In genomic region chr12:79838359-79838758, GRCh38 we compare ENCODE assay signal across 27 cellular contexts.
"Had no signal": no experiment of that assay in that cellular context is flagged by ENCODE, and none has a peak within 500 bp of the region (broad histone marks: within the 10 kb centered on the region; RNA-seq: fewer than 3 reads in every experiment).

No MANE protein-coding gene starts in this region.

- ATAC-seq: heart left ventricle; left colon; left lung; lower lobe of right lung; natural killer cell; right lobe of liver; stimulated activated memory B cell treated with anti-CD40 and anti-IgM and Interleukin-4, amounts not matched to agents 10 μg/mL and 1 μg/mL and 100 μg/mL, for 72 hours; upper lobe of right lung had no signal

- H3K27me3 ChIP-seq: heart left ventricle, left lung, neural progenitor cell, ovary, right atrium auricular region, right lobe of liver, suprapubic skin, tibial artery, upper lobe of right lung had no signal

- H3K9ac ChIP-seq: neural progenitor cell had no signal

- H3K4me1 Mint-ChIP-seq: neural progenitor cell had no signal

- DNase-seq: heart left ventricle; left colon; lower lobe of right lung; mammary epithelial cell; mesenchymal stem cell; naive B cell; natural killer cell; nephron progenitor cell; ovary; right lobe of liver; stimulated activated CD4-positive, alpha-beta T cell treated with anti-CD3 and anti-CD28 coated beads, Interleukin-1b, Interleukin-23, amount 100 ng/mL, for 48 hours; stimulated activated CD4-positive, alpha-beta T cell treated with anti-CD3 and anti-CD28 coated beads, Interleukin-2, amount 100 ng/mL, for 48 hours; stimulated activated CD4-positive, alpha-beta T cell treated with anti-CD3 and anti-CD28 coated beads, Interleukin-4, amount 100 ng/mL, for 4 hours; stimulated activated CD8-positive, alpha-beta memory T cell treated with anti-CD3 and anti-CD28 coated beads, Interleukin-4, amount 100 ng/mL, for 48 hours; tibial artery; trophoblast cell; upper lobe of right lung had no signal

- H3K36me3 ChIP-seq: lower lobe of right lung, ovary, right atrium auricular region, right lobe of liver, upper lobe of right lung had no signal

- H3K27ac Mint-ChIP-seq: mesothelial cell of epicardium; nephron progenitor cell; neural progenitor cell; progenitor cell of endocrine pancreas; stimulated activated memory B cell treated with anti-CD40 and anti-IgM and Interleukin-4, amounts not matched to agents 10 μg/mL and 1 μg/mL and 100 μg/mL, for 72 hours; stimulated activated naive CD8-positive, alpha-beta T cell treated with anti-CD3 and anti-CD28 coated beads, Interleukin-15, Interleukin-2, amounts not matched to agents 100 ng/mL and 50 ng/mL, for 24 hours had no signal

- H3K9me3 ChIP-seq: lower lobe of right lung, ovary, right atrium auricular region, right lobe of liver, thoracic aorta, tibial artery, upper lobe of right lung had no signal

- H3K27ac ChIP-seq: heart left ventricle, left lung, lower lobe of right lung, neural progenitor cell, ovary, right atrium auricular region, right lobe of liver, suprapubic skin, thoracic aorta, tibial artery, upper lobe of right lung had no signal

- H3K4me3 ChIP-seq: heart left ventricle, left lung, lower lobe of right lung, neural progenitor cell, ovary, right atrium auricular region, right lobe of liver, smooth muscle cell, suprapubic skin, thoracic aorta, tibial artery, upper lobe of right lung had no signal

- H3K4me1 ChIP-seq: neural progenitor cell, right lobe of liver had no signal

- H3K36me3 Mint-ChIP-seq: natural killer cell had no signal

- H3K9me3 Mint-ChIP-seq: natural killer cell had no signal

- H3K4me3 Mint-ChIP-seq: mesothelial cell of epicardium; natural killer cell; nephron progenitor cell; neural progenitor cell; stimulated activated memory B cell treated with anti-CD40 and anti-IgM and Interleukin-4, amounts not matched to agents 10 μg/mL and 1 μg/mL and 100 μg/mL, for 72 hours; stimulated activated naive CD8-positive, alpha-beta T cell treated with anti-CD3 and anti-CD28 coated beads, Interleukin-15, Interleukin-2, amounts not matched to agents 100 ng/mL and 50 ng/mL, for 24 hours had no signal

- H3K27me3 Mint-ChIP-seq: naive B cell; progenitor cell of endocrine pancreas; stimulated activated memory B cell treated with anti-CD40 and anti-IgM and Interleukin-4, amounts not matched to agents 10 μg/mL and 1 μg/mL and 100 μg/mL, for 72 hours; stimulated activated naive CD8-positive, alpha-beta T cell treated with anti-CD3 and anti-CD28 coated beads, Interleukin-15, Interleukin-2, amounts not matched to agents 100 ng/mL and 50 ng/mL, for 24 hours had no signal
